13 cellular contexts compared by ENCODE assay signal in genomic region chr2:74566423-74567085, GRCh38. TPM values are rescaled to one million over a fixed set of nuclear protein-coding genes. Genes with fewer than 3 reads are reported as not detected.
DNase-seq lines count a peak whose midpoint lies in the region; ATAC-seq and TF ChIP-seq lines count a peak whose summit lies in the region.
"Had no signal": no experiment of that assay in that cellular context is flagged by ENCODE, and none has a peak within 500 bp of the region (broad histone marks: within the 10 kb centered on the region; RNA-seq: fewer than 3 reads in every experiment).

No MANE protein-coding gene starts in this region.

- H3K9me2 ChIP-seq in GM23248 (ENCODE audit: insufficient read depth) = no peaks in the 10 kb centered on the region

- no peak overlapping the region; the same call in 1 of the 2 replicates for H3K9ac ChIP-seq in GM23248

- no peak for ATAC-seq in naive thymus-derived CD4-positive, alpha-beta T cell
- ATAC-seq in HG02623 (IDR thresholded peaks at IDR 0.05; ENCODE audit: unreplicated experiment) (no peak), HG02763 (IDR thresholded peaks at IDR 0.05; ENCODE audit: unreplicated experiment) (no peak)
- ATAC-seq: gastrocnemius medialis, HCT116, Right ventricle myocardium inferior had no signal

- in situ Hi-C loops in GM23248 (cut with MboI) = no loop called here

- no peaks in the 10 kb centered on the region for H3K27me3 Mint-ChIP-seq in CD14-positive monocyte (ENCODE audit: low read depth in 3 of 3)
- H3K27me3 Mint-ChIP-seq in activated T-helper 1 cell treated with anti-CD3 and anti-CD28 coated beads, Interleukin-12 subunit alpha, Interleukin-12 subunit beta, Interleukin-2, Interleukin-4 antibody, amounts not matched to agents 30 ng/mL and 10 ng/mL and 1 ng/mL, durations not matched to agents 14 hours and 24 hours and 36 hours (ENCODE audit: insufficient read depth) = no peaks in the 10 kb centered on the region
- H3K27me3 Mint-ChIP-seq in naive thymus-derived CD4-positive, alpha-beta T cell = peaks cover 0 to 24% (median 16%) of the 10 kb centered on the region in 5 donors

- H3K9me3 Mint-ChIP-seq in CD14-positive monocyte = peaks cover 0 to 3% (median 0%) of the 10 kb centered on the region in 7 donors
- no peaks in the 10 kb centered on the region for H3K9me3 Mint-ChIP-seq in activated T-helper 1 cell treated with anti-CD3 and anti-CD28 coated beads, Interleukin-12 subunit alpha, Interleukin-12 subunit beta, Interleukin-2, Interleukin-4 antibody, amounts not matched to agents 30 ng/mL and 10 ng/mL and 1 ng/mL, durations not matched to agents 14 hours and 24 hours and 36 hours
- no peaks in the 10 kb centered on the region for H3K9me3 Mint-ChIP-seq in naive thymus-derived CD4-positive, alpha-beta T cell
- H3K9me3 Mint-ChIP-seq: nephron had no signal

- no peak for DNase-seq in CD14-positive monocyte (ENCODE audit: low spot score)
- peak; percentile 93 for DNase-seq in GM23248
- DNase-seq in activated T-helper 1 cell treated with anti-CD3 and anti-CD28 coated beads, Interleukin-12 subunit alpha, Interleukin-12 subunit beta, Interleukin-2, Interleukin-4 antibody, amounts not matched to agents 30 ng/mL and 10 ng/mL and 1 ng/mL, durations not matched to agents 14 hours and 24 hours and 36 hours (ENCODE audit: low spot score) = no peak
- peak; percentile 52 for DNase-seq in kidney epithelial cell (ENCODE audit: low read depth)
- DNase-seq in naive thymus-derived CD4-positive, alpha-beta T cell = no peak
- no peak for DNase-seq in HK-2 (ENCODE audit: unreplicated experiment)
- DNase-seq: gastrocnemius medialis, KBM-7 had no signal

- peaks cover 58% of the 10 kb centered on the region for H3K4me1 Mint-ChIP-seq in CD14-positive monocyte
- peaks cover 62% of the 10 kb centered on the region for H3K4me1 Mint-ChIP-seq in activated T-helper 1 cell treated with anti-CD3 and anti-CD28 coated beads, Interleukin-12 subunit alpha, Interleukin-12 subunit beta, Interleukin-2, Interleukin-4 antibody, amounts not matched to agents 30 ng/mL and 10 ng/mL and 1 ng/mL, durations not matched to agents 14 hours and 24 hours and 36 hours (ENCODE audit: low read depth)
- H3K4me1 Mint-ChIP-seq in naive thymus-derived CD4-positive, alpha-beta T cell = peaks cover 0 to 46% (median 0%) of the 10 kb centered on the region in 7 donors
- H3K4me1 Mint-ChIP-seq: nephron had no signal

- no peaks in the 10 kb centered on the region for H4K20me1 ChIP-seq in GM23248 (ENCODE audit: insufficient read depth)

- H3K36me3 ChIP-seq in GM23248 (ENCODE audit: low read depth) = no peaks in the 10 kb centered on the region
- H3K36me3 ChIP-seq in kidney epithelial cell (ENCODE audit: control insufficient read depth, insufficient read depth, low read length) = no peaks in the 10 kb centered on the region
- no peaks in the 10 kb centered on the region for H3K36me3 ChIP-seq in naive thymus-derived CD4-positive, alpha-beta T cell (ENCODE audit: control insufficient read depth in 2 of 3, insufficient read depth in 3 of 3, low read length in 3 of 3)
- H3K36me3 ChIP-seq: gastrocnemius medialis had no signal

- H3K9me3 ChIP-seq in GM23248 (ENCODE audit: low read depth) = no peaks in the 10 kb centered on the region
- no peaks in the 10 kb centered on the region for H3K9me3 ChIP-seq in naive thymus-derived CD4-positive, alpha-beta T cell (ENCODE audit: control insufficient read depth in 2 of 3, low read length in 3 of 3)
- H3K9me3 ChIP-seq: gastrocnemius medialis had no signal

- H3K36me3 Mint-ChIP-seq in CD14-positive monocyte = peaks cover 0 to 4% of the 10 kb centered on the region in 2 donors
- H3K36me3 Mint-ChIP-seq in activated T-helper 1 cell treated with anti-CD3 and anti-CD28 coated beads, Interleukin-12 subunit alpha, Interleukin-12 subunit beta, Interleukin-2, Interleukin-4 antibody, amounts not matched to agents 30 ng/mL and 10 ng/mL and 1 ng/mL, durations not matched to agents 14 hours and 24 hours and 36 hours (ENCODE audit: low read depth) = peaks cover 2% of the 10 kb centered on the region
- peaks cover 0 to 5% (median 0%) of the 10 kb centered on the region in 5 donors for H3K36me3 Mint-ChIP-seq in naive thymus-derived CD4-positive, alpha-beta T cell

- H3K27me3 ChIP-seq in GM23248 (replicated peaks; ENCODE audit: insufficient read depth) = no peaks in the 10 kb centered on the region
- no peaks in the 10 kb centered on the region for H3K27me3 ChIP-seq in kidney epithelial cell (ENCODE audit: control insufficient read depth, insufficient read depth, low read length)
- H3K27me3 ChIP-seq in naive thymus-derived CD4-positive, alpha-beta T cell (ENCODE audit: control insufficient read depth in 2 of 2, insufficient read depth in 2 of 2, low read length in 2 of 2) = no peaks in the 10 kb centered on the region

- H3K79me2 ChIP-seq in GM23248 (ENCODE audit: insufficient read depth) = no peaks in the 10 kb centered on the region

- intact Hi-C loops in CD14-positive monocyte (cut with micrococcal nuclease) = no loop called here
- intact Hi-C loops in activated T-helper 1 cell treated with anti-CD3 and anti-CD28 coated beads, Interleukin-12 subunit alpha, Interleukin-12 subunit beta, Interleukin-2, Interleukin-4 antibody, amounts not matched to agents 30 ng/mL and 10 ng/mL and 1 ng/mL, durations not matched to agents 14 hours and 24 hours and 36 hours (cut with micrococcal nuclease) = loop anchor here (1.0 kb wide), 1 partner anchor 11 kb away; no protein-coding TSS in a partner anchor
- intact Hi-C loops in naive thymus-derived CD4-positive, alpha-beta T cell (cut with micrococcal nuclease) = no loop called here

- H3F3A ChIP-seq in GM23248 (ENCODE audit: insufficient read depth) = peaks cover 44% of the 10 kb centered on the region

- H3K4me2 ChIP-seq in GM23248 (ENCODE audit: unreplicated experiment) = peak overlapping the region; percentile 69

- peaks cover 68% of the 10 kb centered on the region for H3K4me1 ChIP-seq in GM23248 (ENCODE audit: insufficient read depth)
- H3K4me1 ChIP-seq in naive thymus-derived CD4-positive, alpha-beta T cell (ENCODE audit: control insufficient read depth in 2 of 2, insufficient read depth in 2 of 2, low read length in 2 of 2) = no peaks in the 10 kb centered on the region
- H3K4me1 ChIP-seq: gastrocnemius medialis had no signal

- TF ChIP-seq CTCF in CD14-positive monocyte (IDR thresholded peaks at IDR 0.05) (no peak), kidney epithelial cell (IDR thresholded peaks at IDR 0.05; ENCODE audit: insufficient read depth, low read length, poor library complexity, severe bottlenecking) (no peak)

- CTCF ChIA-PET in naive thymus-derived CD4-positive, alpha-beta T cell (lab: Charles Lee) = interaction anchor here (0.7 kb wide), 1 partner anchor 25 kb away, joined by 3 read pairs; no protein-coding TSS in a partner anchor

- peak overlapping the region; percentile 91 for H3K27ac ChIP-seq in GM23248
- no peak overlapping the region for H3K27ac ChIP-seq in naive thymus-derived CD4-positive, alpha-beta T cell (ENCODE audit: low read depth, low read length)
- H3K27ac ChIP-seq: gastrocnemius medialis had no signal

- H2AFZ ChIP-seq in GM23248 = no peak overlapping the region

- WGBS in GM23248 (ENCODE audit: low coverage in 1 of 2, low lambda C conversion rate in 2 of 2, missing lambda C conversion rate in 2 of 2), 2 experiments = 30 to 45% methylated on average over 5 of the region's 5 CpGs

- H3K4me3 Mint-ChIP-seq in CD14-positive monocyte = peak overlapping the region; percentile 3 to 19
- H3K4me3 Mint-ChIP-seq in activated T-helper 1 cell treated with anti-CD3 and anti-CD28 coated beads, Interleukin-12 subunit alpha, Interleukin-12 subunit beta, Interleukin-2, Interleukin-4 antibody, amounts not matched to agents 30 ng/mL and 10 ng/mL and 1 ng/mL, durations not matched to agents 14 hours and 24 hours and 36 hours = peak overlapping the region; percentile 23
- H3K4me3 Mint-ChIP-seq in naive thymus-derived CD4-positive, alpha-beta T cell = peak overlapping the region in 1 of 10 donors; percentile 4
- H3K4me3 Mint-ChIP-seq: nephron had no signal

- POLR2A ChIA-PET in naive thymus-derived CD4-positive, alpha-beta T cell (lab: Charles Lee) = interaction anchor here (0.7 to 1.2 kb wide), 2 partner anchors 9 to 11 kb away, joined by 3 read pairs; no protein-coding TSS in a partner anchor

- H3K4me3 ChIP-seq in GM23248 (no peak overlapping the region), kidney epithelial cell (ENCODE audit: low read depth, low read length) (no peak overlapping the region)
- no peak overlapping the region for H3K4me3 ChIP-seq in naive thymus-derived CD4-positive, alpha-beta T cell (ENCODE audit: low read length)
- H3K4me3 ChIP-seq: gastrocnemius medialis had no signal

- peak overlapping the region; percentile 77 to 94 (median 91) for H3K27ac Mint-ChIP-seq in CD14-positive monocyte
- H3K27ac Mint-ChIP-seq in activated T-helper 1 cell treated with anti-CD3 and anti-CD28 coated beads, Interleukin-12 subunit alpha, Interleukin-12 subunit beta, Interleukin-2, Interleukin-4 antibody, amounts not matched to agents 30 ng/mL and 10 ng/mL and 1 ng/mL, durations not matched to agents 14 hours and 24 hours and 36 hours = peak overlapping the region; percentile 79
- peak overlapping the region in 1 of 9 donors; percentile 64 for H3K27ac Mint-ChIP-seq in naive thymus-derived CD4-positive, alpha-beta T cell
- H3K27ac Mint-ChIP-seq: nephron had no signal

RNA-seq across cellular contexts. Expression of gene DOK1, which starts 12.0 kb away (rescaled TPM):
- polyA plus RNA-seq in CD14-positive monocyte (10 to 100 TPM; 49.3 to 53.6 TPM), GM23248 (2016; fragmentation: Nextera tagmentation; extraction: Ambion mirVana) (32.6 and 36.2 TPM in 2 replicates)
- 32.2 and 40.3 TPM in 2 replicates for total RNA-seq in GM23248 (2014; rRNA removed; shearing (Covaris generic))
- 37.2 and 40.8 TPM in 2 replicates for total RNA-seq in activated T-helper 1 cell treated with anti-CD3 and anti-CD28 coated beads, Interleukin-12 subunit alpha, Interleukin-12 subunit beta, Interleukin-2, Interleukin-4 antibody, amounts not matched to agents 30 ng/mL and 10 ng/mL and 1 ng/mL, durations not matched to agents 14 hours and 24 hours and 36 hours
- 23.6 and 27.7 TPM in 2 replicates for total RNA-seq in kidney epithelial cell
- total RNA-seq in naive thymus-derived CD4-positive, alpha-beta T cell = 10 to 100 TPM in 4 of 5 experiments, 1 to 10 TPM in 1; 7.0 to 39.5 (median 32.9) TPM
- 10 to 100 TPM; 11.8 to 24.2 TPM for polyA plus RNA-seq in naive thymus-derived CD4-positive, alpha-beta T cell

RNA-seq across cellular contexts. Expression of gene LOXL3, which starts 12.8 kb away (rescaled TPM):
- polyA plus RNA-seq in CD14-positive monocyte (10 to 100 TPM; 18.2 to 18.5 TPM), GM23248 (2016; fragmentation: Nextera tagmentation; extraction: Ambion mirVana) (55.2 and 57.2 TPM in 2 replicates)
- 52.4 and 56.9 TPM in 2 replicates for total RNA-seq in GM23248 (2014; rRNA removed; shearing (Covaris generic))
- total RNA-seq in activated T-helper 1 cell treated with anti-CD3 and anti-CD28 coated beads, Interleukin-12 subunit alpha, Interleukin-12 subunit beta, Interleukin-2, Interleukin-4 antibody, amounts not matched to agents 30 ng/mL and 10 ng/mL and 1 ng/mL, durations not matched to agents 14 hours and 24 hours and 36 hours = 1.9 and 2.0 TPM in 2 replicates
- 3.3 and 4.2 TPM in 2 replicates for total RNA-seq in kidney epithelial cell
- 1 to 10 TPM in 2 of 5 experiments, under 1 TPM in 3; 0.50 to 6.9 (median 0.81) TPM for total RNA-seq in naive thymus-derived CD4-positive, alpha-beta T cell
- polyA plus RNA-seq in naive thymus-derived CD4-positive, alpha-beta T cell = under 1 TPM in 1 of 2 donors, not detected in 1; 0.17 TPM

RNA-seq across cellular contexts. Expression of gene HTRA2, which starts 36.8 kb away (rescaled TPM):
- polyA plus RNA-seq in CD14-positive monocyte = 10 to 100 TPM; 11.3 to 15.0 TPM
- 23.0 and 35.2 TPM in 2 replicates for total RNA-seq in GM23248 (2014; rRNA removed; shearing (Covaris generic))
- 33.6 and 34.0 TPM in 2 replicates for polyA plus RNA-seq in GM23248 (2016; fragmentation: Nextera tagmentation; extraction: Ambion mirVana)
- total RNA-seq in activated T-helper 1 cell treated with anti-CD3 and anti-CD28 coated beads, Interleukin-12 subunit alpha, Interleukin-12 subunit beta, Interleukin-2, Interleukin-4 antibody, amounts not matched to agents 30 ng/mL and 10 ng/mL and 1 ng/mL, durations not matched to agents 14 hours and 24 hours and 36 hours = 57.0 and 57.3 TPM in 2 replicates
- 35.1 and 36.0 TPM in 2 replicates for total RNA-seq in kidney epithelial cell
- total RNA-seq in naive thymus-derived CD4-positive, alpha-beta T cell = 10 to 100 TPM; 16.9 to 46.2 (median 37.7) TPM
- 10 to 100 TPM; 22.4 to 22.6 TPM for polyA plus RNA-seq in naive thymus-derived CD4-positive, alpha-beta T cell

RNA-seq across cellular contexts. Expression of gene AUP1, which starts 37.0 kb away (rescaled TPM):
- 100 to 1,000 TPM; 130 to 149 TPM for polyA plus RNA-seq in CD14-positive monocyte
- 114 and 119 TPM in 2 replicates for total RNA-seq in GM23248 (2014; rRNA removed; shearing (Covaris generic))
- polyA plus RNA-seq in GM23248 (2016; fragmentation: Nextera tagmentation; extraction: Ambion mirVana) = 119 and 122 TPM in 2 replicates
- total RNA-seq in activated T-helper 1 cell treated with anti-CD3 and anti-CD28 coated beads, Interleukin-12 subunit alpha, Interleukin-12 subunit beta, Interleukin-2, Interleukin-4 antibody, amounts not matched to agents 30 ng/mL and 10 ng/mL and 1 ng/mL, durations not matched to agents 14 hours and 24 hours and 36 hours = 178 and 187 TPM in 2 replicates
- 143 TPM in 2 replicates for total RNA-seq in kidney epithelial cell
- 100 to 1,000 TPM; 121 to 160 (median 144) TPM for total RNA-seq in naive thymus-derived CD4-positive, alpha-beta T cell
- 10 to 100 TPM; 69.7 to 73.6 TPM for polyA plus RNA-seq in naive thymus-derived CD4-positive, alpha-beta T cell

RNA-seq across cellular contexts. Expression of gene DQX1, which starts 40.5 kb away (rescaled TPM):
- polyA plus RNA-seq in CD14-positive monocyte (not detected), GM23248 (2016; fragmentation: Nextera tagmentation; extraction: Ambion mirVana) (not detected in 2 replicates)
- total RNA-seq in GM23248 (2014; rRNA removed; shearing (Covaris generic)) = not detected in 2 replicates
- 0.65 and 0.86 TPM in 2 replicates for total RNA-seq in activated T-helper 1 cell treated with anti-CD3 and anti-CD28 coated beads, Interleukin-12 subunit alpha, Interleukin-12 subunit beta, Interleukin-2, Interleukin-4 antibody, amounts not matched to agents 30 ng/mL and 10 ng/mL and 1 ng/mL, durations not matched to agents 14 hours and 24 hours and 36 hours
- total RNA-seq in kidney epithelial cell = not detected in 2 replicates
- under 1 TPM; 0.13 to 0.95 (median 0.59) TPM for total RNA-seq in naive thymus-derived CD4-positive, alpha-beta T cell
- polyA plus RNA-seq in naive thymus-derived CD4-positive, alpha-beta T cell = not detected
- total RNA-seq: Right ventricle myocardium inferior had no signal

Comparison
In these comparisons a context has a peak if more than half of its experiments do, and no peak if none do; other contexts are left out.
1. DNase-seq: peak in GM23248 (single experiment) and kidney epithelial cell (single experiment); none in CD14-positive monocyte (single experiment), activated T-helper 1 cell treated with anti-CD3 and anti-CD28 coated beads, Interleukin-12 subunit alpha, Interleukin-12 subunit beta, Interleukin-2, Interleukin-4 antibody, amounts not matched to agents 30 ng/mL and 10 ng/mL and 1 ng/mL, durations not matched to agents 14 hours and 24 hours and 36 hours (single experiment), naive thymus-derived CD4-positive, alpha-beta T cell (0 of 9) and HK-2 (single experiment).